ENCODE assay signal across 16 cellular contexts in the genomic region with DNA sequence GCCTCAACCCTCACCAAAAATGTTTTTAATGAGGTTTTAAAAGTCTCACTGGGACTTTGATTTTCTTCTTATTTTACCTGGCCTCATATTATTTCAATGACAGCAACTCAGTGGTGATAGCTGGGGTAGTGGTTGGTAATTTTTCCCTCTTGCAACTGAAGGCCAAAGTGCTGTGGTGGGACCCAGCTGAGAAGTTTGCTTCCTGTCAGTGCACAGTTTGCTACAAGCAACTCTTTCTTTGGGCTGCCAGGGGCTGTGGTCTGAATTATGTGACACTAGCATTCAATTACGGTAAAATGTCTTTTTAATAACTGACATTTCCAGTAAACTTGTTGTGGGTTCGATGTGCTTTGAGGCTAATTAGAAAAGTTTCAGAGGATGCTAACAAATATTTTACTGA.
DNase-seq lines count a peak whose midpoint lies in the region; ATAC-seq and TF ChIP-seq lines count a peak whose summit lies in the region.
"Had no signal": no experiment of that assay in that cellular context is flagged by ENCODE, and none has a peak within 500 bp of the region (broad histone marks: within the 10 kb centered on the region; RNA-seq: fewer than 3 reads in every experiment).

No MANE protein-coding gene starts in this region.

- no peak for TF ChIP-seq CTCF in natural killer cell (IDR thresholded peaks at IDR 0.05)

- no peak overlapping the region for H3K4me3 Mint-ChIP-seq in activated T-helper 1 cell treated with anti-CD3 and anti-CD28 coated beads, Interleukin-12 subunit alpha, Interleukin-12 subunit beta, Interleukin-2, Interleukin-4 antibody, amounts not matched to agents 30 ng/mL and 10 ng/mL and 1 ng/mL, durations not matched to agents 14 hours and 24 hours and 36 hours
- peak overlapping the region; percentile 17 for H3K4me3 Mint-ChIP-seq in natural killer cell
- H3K4me3 Mint-ChIP-seq in stimulated activated effector memory CD8-positive, alpha-beta T cell treated with anti-CD3 and anti-CD28 coated beads, Interleukin-12 subunit alpha, Interleukin-12 subunit beta, amount 100 ng/mL, for 72 hours: peak overlapping the region; percentile 9
- H3K4me3 Mint-ChIP-seq: B cell; CD4-positive, alpha-beta T cell; CD8-positive, alpha-beta T cell had no signal

- ATAC-seq in natural killer cell (peak; percentile 43 to 85 (median 52)), GM19035 (IDR thresholded peaks at IDR 0.05; ENCODE audit: unreplicated experiment) (no peak)
- ATAC-seq in stimulated activated effector memory CD8-positive, alpha-beta T cell treated with anti-CD3 and anti-CD28 coated beads, Interleukin-12 subunit alpha, Interleukin-12 subunit beta, amount 100 ng/mL, for 72 hours: no peak
- ATAC-seq: A549; CD8-positive, alpha-beta T cell had no signal

- peaks cover 44% of the 10 kb centered on the region for H3K36me3 Mint-ChIP-seq in activated T-helper 1 cell treated with anti-CD3 and anti-CD28 coated beads, Interleukin-12 subunit alpha, Interleukin-12 subunit beta, Interleukin-2, Interleukin-4 antibody, amounts not matched to agents 30 ng/mL and 10 ng/mL and 1 ng/mL, durations not matched to agents 14 hours and 24 hours and 36 hours (ENCODE audit: low read depth)
- H3K36me3 Mint-ChIP-seq in natural killer cell: peaks cover 15% of the 10 kb centered on the region
- H3K36me3 Mint-ChIP-seq in stimulated activated effector memory CD8-positive, alpha-beta T cell treated with anti-CD3 and anti-CD28 coated beads, Interleukin-12 subunit alpha, Interleukin-12 subunit beta, amount 100 ng/mL, for 72 hours: peaks cover 6% of the 10 kb centered on the region

- no peaks in the 10 kb centered on the region for H3K27me3 Mint-ChIP-seq in activated T-helper 1 cell treated with anti-CD3 and anti-CD28 coated beads, Interleukin-12 subunit alpha, Interleukin-12 subunit beta, Interleukin-2, Interleukin-4 antibody, amounts not matched to agents 30 ng/mL and 10 ng/mL and 1 ng/mL, durations not matched to agents 14 hours and 24 hours and 36 hours (ENCODE audit: insufficient read depth)
- H3K27me3 Mint-ChIP-seq in natural killer cell (ENCODE audit: low read depth in 2 of 2): no peaks in the 10 kb centered on the region
- H3K27me3 Mint-ChIP-seq: CD4-positive, alpha-beta T cell had no signal

- intact Hi-C loops in activated T-helper 1 cell treated with anti-CD3 and anti-CD28 coated beads, Interleukin-12 subunit alpha, Interleukin-12 subunit beta, Interleukin-2, Interleukin-4 antibody, amounts not matched to agents 30 ng/mL and 10 ng/mL and 1 ng/mL, durations not matched to agents 14 hours and 24 hours and 36 hours (cut with micrococcal nuclease): no loop called here
- intact Hi-C loops in natural killer cell (cut with micrococcal nuclease): no loop called here

- peaks cover 38% of the 10 kb centered on the region for H3K4me1 Mint-ChIP-seq in activated T-helper 1 cell treated with anti-CD3 and anti-CD28 coated beads, Interleukin-12 subunit alpha, Interleukin-12 subunit beta, Interleukin-2, Interleukin-4 antibody, amounts not matched to agents 30 ng/mL and 10 ng/mL and 1 ng/mL, durations not matched to agents 14 hours and 24 hours and 36 hours (ENCODE audit: low read depth)
- peaks cover 31 to 32% of the 10 kb centered on the region in 2 donors for H3K4me1 Mint-ChIP-seq in natural killer cell
- peaks cover 11% of the 10 kb centered on the region for H3K4me1 Mint-ChIP-seq in stimulated activated effector memory CD8-positive, alpha-beta T cell treated with anti-CD3 and anti-CD28 coated beads, Interleukin-12 subunit alpha, Interleukin-12 subunit beta, amount 100 ng/mL, for 72 hours
- H3K4me1 Mint-ChIP-seq: B cell had no signal

- peak; percentile 26 for DNase-seq in NK-92 treated with Interleukin-12 subunit alpha and Interleukin-12 subunit beta, amount 100 ng/mL, for 24 hours (lab: John Stamatoyannopoulos, UW)
- no peak for DNase-seq in NK-92 (lab: John Stamatoyannopoulos, UW; ENCODE audit: unreplicated experiment)
- no peak for DNase-seq in activated T-helper 1 cell treated with anti-CD3 and anti-CD28 coated beads, Interleukin-12 subunit alpha, Interleukin-12 subunit beta, Interleukin-2, Interleukin-4 antibody, amounts not matched to agents 30 ng/mL and 10 ng/mL and 1 ng/mL, durations not matched to agents 14 hours and 24 hours and 36 hours (ENCODE audit: low spot score)
- DNase-seq in natural killer cell: no peak
- DNase-seq in stimulated activated effector memory CD8-positive, alpha-beta T cell treated with anti-CD3 and anti-CD28 coated beads, Interleukin-12 subunit alpha, Interleukin-12 subunit beta, amount 100 ng/mL, for 72 hours (ENCODE audit: low spot score in 2 of 2): no peak
- DNase-seq in HuH-7 (ENCODE audit: low spot score): no peak
- DNase-seq: AML-193; Caco-2; Calu3; CD4-positive, alpha-beta T cell; CD8-positive, alpha-beta T cell; DMS79 treated with DMSO at 0.1 percent for 48 hours; GF-D8 had no signal

- H3K27ac Mint-ChIP-seq in activated T-helper 1 cell treated with anti-CD3 and anti-CD28 coated beads, Interleukin-12 subunit alpha, Interleukin-12 subunit beta, Interleukin-2, Interleukin-4 antibody, amounts not matched to agents 30 ng/mL and 10 ng/mL and 1 ng/mL, durations not matched to agents 14 hours and 24 hours and 36 hours: peak overlapping the region; percentile 26
- H3K27ac Mint-ChIP-seq in natural killer cell: peak overlapping the region; percentile 55 to 63
- H3K27ac Mint-ChIP-seq in stimulated activated effector memory CD8-positive, alpha-beta T cell treated with anti-CD3 and anti-CD28 coated beads, Interleukin-12 subunit alpha, Interleukin-12 subunit beta, amount 100 ng/mL, for 72 hours: peak overlapping the region; percentile 8
- H3K27ac Mint-ChIP-seq: B cell; CD4-positive, alpha-beta T cell; CD8-positive, alpha-beta T cell had no signal

- H3K9me3 Mint-ChIP-seq in activated T-helper 1 cell treated with anti-CD3 and anti-CD28 coated beads, Interleukin-12 subunit alpha, Interleukin-12 subunit beta, Interleukin-2, Interleukin-4 antibody, amounts not matched to agents 30 ng/mL and 10 ng/mL and 1 ng/mL, durations not matched to agents 14 hours and 24 hours and 36 hours: peaks cover 32% of the 10 kb centered on the region
- H3K9me3 Mint-ChIP-seq in natural killer cell: peaks cover 0 to 8% of the 10 kb centered on the region in 2 donors
- H3K9me3 Mint-ChIP-seq in stimulated activated effector memory CD8-positive, alpha-beta T cell treated with anti-CD3 and anti-CD28 coated beads, Interleukin-12 subunit alpha, Interleukin-12 subunit beta, amount 100 ng/mL, for 72 hours: peaks cover 11% of the 10 kb centered on the region

Comparison
In these comparisons a context has a peak if more than half of its experiments do, and no peak if none do; other contexts are left out.
1. H3K27ac Mint-ChIP-seq: peak in every context shown above with its lines; median percentile 59 in natural killer cell; 26 in activated T-helper 1 cell treated with anti-CD3 and anti-CD28 coated beads, Interleukin-12 subunit alpha, Interleukin-12 subunit beta, Interleukin-2, Interleukin-4 antibody, amounts not matched to agents 30 ng/mL and 10 ng/mL and 1 ng/mL, durations not matched to agents 14 hours and 24 hours and 36 hours; 8 in stimulated activated effector memory CD8-positive, alpha-beta T cell treated with anti-CD3 and anti-CD28 coated beads, Interleukin-12 subunit alpha, Interleukin-12 subunit beta, amount 100 ng/mL, for 72 hours.
2. ATAC-seq: peak in natural killer cell (3 of 3); none in stimulated activated effector memory CD8-positive, alpha-beta T cell treated with anti-CD3 and anti-CD28 coated beads, Interleukin-12 subunit alpha, Interleukin-12 subunit beta, amount 100 ng/mL, for 72 hours (single experiment) and GM19035 (single experiment).